1 cellular context compared by ENCODE assay signal in the genomic region with DNA sequence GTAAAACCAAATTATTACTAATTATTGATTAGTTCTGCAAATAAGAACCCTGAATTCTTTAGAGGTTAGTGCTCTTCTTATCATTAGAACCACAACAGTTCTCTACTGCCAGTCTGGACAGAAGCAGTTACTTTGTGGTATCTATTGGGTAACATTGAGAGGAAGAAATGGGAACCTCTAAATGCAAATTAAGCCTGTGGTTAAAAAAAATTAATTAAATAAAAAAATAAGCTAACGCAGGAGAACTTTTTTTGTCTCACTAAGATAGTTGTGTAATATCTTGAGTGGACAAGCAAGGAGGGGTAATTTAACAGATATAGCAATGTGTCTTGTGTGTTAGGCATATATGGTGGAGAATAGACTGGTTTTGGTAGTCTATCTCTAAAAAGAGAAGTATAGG.
TF ChIP-seq lines count a peak whose summit lies in the region.

No MANE protein-coding gene starts in this region.

TF ChIP-seq in GM12878, 131 proteins besides CTCF, POLR2A, EP300 and RAD21 (continued from another document):
- TF ChIP-seq PAX5 (IDR thresholded peaks at IDR 0.05; ENCODE audit: borderline replicate concordance, low read depth, low read length) (no peak), NRF1 (conservative IDR thresholded peaks at IDR 0.05; ENCODE audit: low read depth, low read length) (no peak), FOS (IDR thresholded peaks at IDR 0.05; ENCODE audit: borderline replicate concordance, extremely low read depth, insufficient read length) (no peak), POLR2AphosphoS2 (IDR thresholded peaks at IDR 0.05; ENCODE audit: low read depth, low read length) (no peak), ZNF622 (IDR thresholded peaks at IDR 0.05) (no peak), PAX8 (IDR thresholded peaks at IDR 0.05) (no peak)
- TF ChIP-seq, protein P1, sequence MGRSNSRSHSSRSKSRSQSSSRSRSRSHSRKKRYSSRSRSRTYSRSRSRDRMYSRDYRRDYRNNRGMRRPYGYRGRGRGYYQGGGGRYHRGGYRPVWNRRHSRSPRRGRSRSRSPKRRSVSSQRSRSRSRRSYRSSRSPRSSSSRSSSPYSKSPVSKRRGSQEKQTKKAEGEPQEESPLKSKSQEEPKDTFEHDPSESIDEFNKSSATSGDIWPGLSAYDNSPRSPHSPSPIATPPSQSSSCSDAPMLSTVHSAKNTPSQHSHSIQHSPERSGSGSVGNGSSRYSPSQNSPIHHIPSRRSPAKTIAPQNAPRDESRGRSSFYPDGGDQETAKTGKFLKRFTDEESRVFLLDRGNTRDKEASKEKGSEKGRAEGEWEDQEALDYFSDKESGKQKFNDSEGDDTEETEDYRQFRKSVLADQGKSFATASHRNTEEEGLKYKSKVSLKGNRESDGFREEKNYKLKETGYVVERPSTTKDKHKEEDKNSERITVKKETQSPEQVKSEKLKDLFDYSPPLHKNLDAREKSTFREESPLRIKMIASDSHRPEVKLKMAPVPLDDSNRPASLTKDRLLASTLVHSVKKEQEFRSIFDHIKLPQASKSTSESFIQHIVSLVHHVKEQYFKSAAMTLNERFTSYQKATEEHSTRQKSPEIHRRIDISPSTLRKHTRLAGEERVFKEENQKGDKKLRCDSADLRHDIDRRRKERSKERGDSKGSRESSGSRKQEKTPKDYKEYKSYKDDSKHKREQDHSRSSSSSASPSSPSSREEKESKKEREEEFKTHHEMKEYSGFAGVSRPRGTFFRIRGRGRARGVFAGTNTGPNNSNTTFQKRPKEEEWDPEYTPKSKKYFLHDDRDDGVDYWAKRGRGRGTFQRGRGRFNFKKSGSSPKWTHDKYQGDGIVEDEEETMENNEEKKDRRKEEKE (IDR thresholded peaks at IDR 0.05), result no peak
- TF ChIP-seq, protein P2, sequence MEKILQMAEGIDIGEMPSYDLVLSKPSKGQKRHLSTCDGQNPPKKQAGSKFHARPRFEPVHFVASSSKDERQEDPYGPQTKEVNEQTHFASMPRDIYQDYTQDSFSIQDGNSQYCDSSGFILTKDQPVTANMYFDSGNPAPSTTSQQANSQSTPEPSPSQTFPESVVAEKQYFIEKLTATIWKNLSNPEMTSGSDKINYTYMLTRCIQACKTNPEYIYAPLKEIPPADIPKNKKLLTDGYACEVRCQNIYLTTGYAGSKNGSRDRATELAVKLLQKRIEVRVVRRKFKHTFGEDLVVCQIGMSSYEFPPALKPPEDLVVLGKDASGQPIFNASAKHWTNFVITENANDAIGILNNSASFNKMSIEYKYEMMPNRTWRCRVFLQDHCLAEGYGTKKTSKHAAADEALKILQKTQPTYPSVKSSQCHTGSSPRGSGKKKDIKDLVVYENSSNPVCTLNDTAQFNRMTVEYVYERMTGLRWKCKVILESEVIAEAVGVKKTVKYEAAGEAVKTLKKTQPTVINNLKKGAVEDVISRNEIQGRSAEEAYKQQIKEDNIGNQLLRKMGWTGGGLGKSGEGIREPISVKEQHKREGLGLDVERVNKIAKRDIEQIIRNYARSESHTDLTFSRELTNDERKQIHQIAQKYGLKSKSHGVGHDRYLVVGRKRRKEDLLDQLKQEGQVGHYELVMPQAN (conservative IDR thresholded peaks at IDR 0.05), result no peak
- TF ChIP-seq, protein P3, sequence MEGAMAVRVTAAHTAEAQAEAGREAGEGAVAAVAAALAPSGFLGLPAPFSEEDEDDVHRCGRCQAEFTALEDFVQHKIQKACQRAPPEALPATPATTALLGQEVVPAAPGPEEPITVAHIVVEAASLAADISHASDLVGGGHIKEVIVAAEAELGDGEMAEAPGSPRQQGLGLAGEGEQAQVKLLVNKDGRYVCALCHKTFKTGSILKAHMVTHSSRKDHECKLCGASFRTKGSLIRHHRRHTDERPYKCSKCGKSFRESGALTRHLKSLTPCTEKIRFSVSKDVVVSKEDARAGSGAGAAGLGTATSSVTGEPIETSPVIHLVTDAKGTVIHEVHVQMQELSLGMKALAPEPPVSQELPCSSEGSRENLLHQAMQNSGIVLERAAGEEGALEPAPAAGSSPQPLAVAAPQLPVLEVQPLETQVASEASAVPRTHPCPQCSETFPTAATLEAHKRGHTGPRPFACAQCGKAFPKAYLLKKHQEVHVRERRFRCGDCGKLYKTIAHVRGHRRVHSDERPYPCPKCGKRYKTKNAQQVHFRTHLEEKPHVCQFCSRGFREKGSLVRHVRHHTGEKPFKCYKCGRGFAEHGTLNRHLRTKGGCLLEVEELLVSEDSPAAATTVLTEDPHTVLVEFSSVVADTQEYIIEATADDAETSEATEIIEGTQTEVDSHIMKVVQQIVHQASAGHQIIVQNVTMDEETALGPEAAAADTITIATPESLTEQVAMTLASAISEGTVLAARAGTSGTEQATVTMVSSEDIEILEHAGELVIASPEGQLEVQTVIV (IDR thresholded peaks at IDR 0.05; ENCODE audit: borderline replicate concordance, partially characterized antibody), result no peak
